In the genomic region with DNA sequence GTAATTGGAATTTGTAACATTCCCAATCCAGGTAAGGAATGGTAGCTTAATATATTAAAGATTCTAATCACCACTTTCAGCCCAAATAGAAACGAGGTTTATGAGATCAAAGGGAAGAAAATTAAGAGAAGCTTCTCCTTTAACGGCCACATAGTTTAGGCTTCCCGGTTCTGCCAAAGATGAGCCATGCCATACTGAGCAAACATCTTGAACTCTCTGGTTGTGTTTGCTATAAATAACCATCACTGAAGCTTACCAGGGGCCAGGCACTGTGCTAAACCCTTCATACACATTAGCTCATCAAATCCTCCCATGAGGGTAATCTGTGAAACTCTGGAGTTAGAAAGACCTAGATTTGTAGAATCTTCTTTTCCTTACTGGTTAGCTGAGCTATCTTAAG, we compare ENCODE assay signal across 17 cellular contexts. TPM values are rescaled to one million over a fixed set of nuclear protein-coding genes. Genes with fewer than 3 reads are reported as not detected.
"Had no signal": no experiment of that assay in that cellular context is flagged by ENCODE, and none has a peak within 500 bp of the region (broad histone marks: within the 10 kb centered on the region; RNA-seq: fewer than 3 reads in every experiment).

No MANE protein-coding gene starts in this region.

- H3K9ac ChIP-seq: neural progenitor cell, parathyroid adenoma had no signal

- H3K9me3 ChIP-seq: right atrium auricular region had no signal

- H3K36me3 ChIP-seq: neural progenitor cell, right atrium auricular region had no signal

- H3K27ac ChIP-seq: neural progenitor cell, parathyroid adenoma, SK-N-MC, skin epidermis had no signal

- H2AFZ ChIP-seq: neural progenitor cell, parathyroid adenoma had no signal

- H3K4me1 ChIP-seq: parathyroid adenoma had no signal

- ATAC-seq: T-cell had no signal

- DNase-seq: activated CD4-positive, alpha-beta T cell treated with anti-CD3 and anti-CD28 coated beads, Interleukin-2, amount 10 ng/mL, durations not matched to agents 7 days and 5 days; activated CD8-positive, alpha-beta memory T cell treated with anti-CD3 and anti-CD28 coated beads for 24 hours; activated naive CD8-positive, alpha-beta T cell treated with anti-CD3 and anti-CD28 coated beads, Interleukin-2, amount 10 ng/mL, durations not matched to agents 7 days and 5 days; anterior cingulate cortex; foreskin fibroblast; kidney glomerular epithelial cell; naive B cell; stimulated activated CD4-positive, alpha-beta T cell treated with anti-CD3 and anti-CD28 coated beads, Interleukin-4, amount 100 ng/mL, for 24 hours; stimulated activated naive CD4-positive, alpha-beta T cell treated with Interleukin-2 at 50 U/mL for 16 hours; T-cell; T-helper 9 cell had no signal

- H3K4me3 ChIP-seq: neural progenitor cell, right atrium auricular region, SK-N-MC, skin epidermis had no signal

- H3K4me2 ChIP-seq: neural progenitor cell had no signal

RNA-seq across cellular contexts. Expression of a gene that starts 2.8 kb away (rescaled TPM):
- total RNA-seq: activated naive CD8-positive, alpha-beta T cell treated with anti-CD3 and anti-CD28 coated beads, Interleukin-2, amount 10 ng/mL, durations not matched to agents 7 days and 5 days; dermis microvascular lymphatic vessel endothelial cell had no signal
